Comparison of ENCODE assay signal across 14 cellular contexts in the genomic region with DNA sequence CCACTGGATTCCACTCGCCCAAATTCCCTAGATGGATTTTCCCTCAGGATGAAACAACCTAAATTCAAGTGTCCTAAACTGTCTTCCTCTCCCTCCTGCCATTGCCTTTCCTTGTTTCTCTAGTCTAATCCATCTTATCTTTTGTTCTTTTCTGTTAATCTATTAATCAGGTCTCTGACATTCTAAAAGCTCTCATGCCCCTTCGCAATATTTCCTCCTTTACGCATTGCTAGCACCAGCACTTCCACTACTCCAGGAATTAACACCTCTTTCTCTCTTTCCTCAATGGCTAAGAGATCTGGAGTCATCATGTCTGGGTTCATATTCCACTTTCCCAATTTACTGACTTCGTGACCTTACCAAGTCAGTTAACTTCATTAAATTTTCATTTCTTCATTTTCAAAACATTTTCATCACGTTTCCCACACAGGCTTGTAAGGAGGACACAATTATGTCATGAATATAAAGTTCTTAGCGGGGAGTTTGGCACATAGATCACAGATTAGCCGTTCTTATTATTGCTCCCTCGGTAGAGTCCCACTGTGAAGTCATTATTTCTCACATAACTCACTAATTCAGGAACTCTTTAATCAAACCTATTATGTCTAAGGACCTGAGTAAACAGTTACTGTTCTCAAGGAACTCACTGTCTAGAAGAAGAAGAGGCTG. TPM values are rescaled to one million over a fixed set of nuclear protein-coding genes. Genes with fewer than 3 reads are reported as not detected.
"Had no signal": no experiment of that assay in that cellular context is flagged by ENCODE, and none has a peak within 500 bp of the region (broad histone marks: within the 10 kb centered on the region; RNA-seq: fewer than 3 reads in every experiment).

No MANE protein-coding gene starts in this region.

- H3K36me3 ChIP-seq: gastrocnemius medialis, heart right ventricle, right atrium auricular region, tibial nerve had no signal

- DNase-seq: activated CD4-positive, alpha-beta memory T cell treated with anti-CD3 and anti-CD28 coated beads, Interleukin-2, amount 10 ng/mL, durations not matched to agents 7 days and 5 days; activated CD8-positive, alpha-beta memory T cell treated with anti-CD3 and anti-CD28 coated beads, Interleukin-2, amount 50 U/mL, for 4 hours; activated naive CD4-positive, alpha-beta T cell treated with Interleukin-2 at 50 U/mL for 16 hours; effector CD4-positive, alpha-beta T cell; gastrocnemius medialis; heart right ventricle; posterior cingulate gyrus; small intestine; SW 1271 had no signal

- H3K27me3 Mint-ChIP-seq: activated CD4-positive, alpha-beta memory T cell treated with anti-CD3 and anti-CD28 coated beads, Interleukin-2, amount 10 ng/mL, durations not matched to agents 7 days and 5 days had no signal

- H3K27me3 ChIP-seq: gastrocnemius medialis, heart right ventricle, right atrium auricular region, tibial nerve had no signal

- H3K36me3 Mint-ChIP-seq: stimulated activated effector memory CD8-positive, alpha-beta T cell treated with anti-CD3 and anti-CD28 coated beads, Interleukin-12 subunit alpha, Interleukin-12 subunit beta, amount 100 ng/mL, for 72 hours had no signal

- H3K4me1 Mint-ChIP-seq: activated CD4-positive, alpha-beta memory T cell treated with anti-CD3 and anti-CD28 coated beads, Interleukin-2, amount 10 ng/mL, durations not matched to agents 7 days and 5 days; stimulated activated effector memory CD8-positive, alpha-beta T cell treated with anti-CD3 and anti-CD28 coated beads, Interleukin-12 subunit alpha, Interleukin-12 subunit beta, amount 100 ng/mL, for 72 hours had no signal

- H3K9me3 ChIP-seq: gastrocnemius medialis, heart right ventricle, right atrium auricular region, tibial nerve had no signal

- ATAC-seq: gastrocnemius medialis; heart right ventricle; left lobe of liver; stimulated activated effector memory CD8-positive, alpha-beta T cell treated with anti-CD3 and anti-CD28 coated beads, Interleukin-12 subunit alpha, Interleukin-12 subunit beta, amount 100 ng/mL, for 72 hours had no signal

- H3K4me1 ChIP-seq: gastrocnemius medialis, tibial nerve had no signal

- H3K9me3 Mint-ChIP-seq: T-helper 2 cell treated with Interferon-gamma antibody and Interleukin-4, amounts not matched to agents 5 μg/mL and 100 μg/mL, for 36 hours had no signal

- H3K27ac Mint-ChIP-seq: activated CD4-positive, alpha-beta memory T cell treated with anti-CD3 and anti-CD28 coated beads, Interleukin-2, amount 10 ng/mL, durations not matched to agents 7 days and 5 days; stimulated activated effector memory CD8-positive, alpha-beta T cell treated with anti-CD3 and anti-CD28 coated beads, Interleukin-12 subunit alpha, Interleukin-12 subunit beta, amount 100 ng/mL, for 72 hours; T-helper 2 cell treated with Interferon-gamma antibody and Interleukin-4, amounts not matched to agents 5 μg/mL and 100 μg/mL, for 36 hours had no signal

- H3K4me3 Mint-ChIP-seq: activated CD4-positive, alpha-beta memory T cell treated with anti-CD3 and anti-CD28 coated beads, Interleukin-2, amount 10 ng/mL, durations not matched to agents 7 days and 5 days; stimulated activated effector memory CD8-positive, alpha-beta T cell treated with anti-CD3 and anti-CD28 coated beads, Interleukin-12 subunit alpha, Interleukin-12 subunit beta, amount 100 ng/mL, for 72 hours; T-helper 2 cell treated with Interferon-gamma antibody and Interleukin-4, amounts not matched to agents 5 μg/mL and 100 μg/mL, for 36 hours had no signal

- H3K27ac ChIP-seq: gastrocnemius medialis, heart right ventricle, right atrium auricular region, tibial nerve had no signal

- H3K4me3 ChIP-seq: gastrocnemius medialis, heart right ventricle, right atrium auricular region, tibial nerve had no signal

RNA-seq across cellular contexts. Expression of a gene that starts 45.3 kb away (rescaled TPM):
- total RNA-seq: activated CD4-positive, alpha-beta memory T cell treated with anti-CD3 and anti-CD28 coated beads, Interleukin-2, amount 10 ng/mL, durations not matched to agents 7 days and 5 days had no signal
